Comparison of ENCODE assay signal across 16 cellular contexts in the genomic region with DNA sequence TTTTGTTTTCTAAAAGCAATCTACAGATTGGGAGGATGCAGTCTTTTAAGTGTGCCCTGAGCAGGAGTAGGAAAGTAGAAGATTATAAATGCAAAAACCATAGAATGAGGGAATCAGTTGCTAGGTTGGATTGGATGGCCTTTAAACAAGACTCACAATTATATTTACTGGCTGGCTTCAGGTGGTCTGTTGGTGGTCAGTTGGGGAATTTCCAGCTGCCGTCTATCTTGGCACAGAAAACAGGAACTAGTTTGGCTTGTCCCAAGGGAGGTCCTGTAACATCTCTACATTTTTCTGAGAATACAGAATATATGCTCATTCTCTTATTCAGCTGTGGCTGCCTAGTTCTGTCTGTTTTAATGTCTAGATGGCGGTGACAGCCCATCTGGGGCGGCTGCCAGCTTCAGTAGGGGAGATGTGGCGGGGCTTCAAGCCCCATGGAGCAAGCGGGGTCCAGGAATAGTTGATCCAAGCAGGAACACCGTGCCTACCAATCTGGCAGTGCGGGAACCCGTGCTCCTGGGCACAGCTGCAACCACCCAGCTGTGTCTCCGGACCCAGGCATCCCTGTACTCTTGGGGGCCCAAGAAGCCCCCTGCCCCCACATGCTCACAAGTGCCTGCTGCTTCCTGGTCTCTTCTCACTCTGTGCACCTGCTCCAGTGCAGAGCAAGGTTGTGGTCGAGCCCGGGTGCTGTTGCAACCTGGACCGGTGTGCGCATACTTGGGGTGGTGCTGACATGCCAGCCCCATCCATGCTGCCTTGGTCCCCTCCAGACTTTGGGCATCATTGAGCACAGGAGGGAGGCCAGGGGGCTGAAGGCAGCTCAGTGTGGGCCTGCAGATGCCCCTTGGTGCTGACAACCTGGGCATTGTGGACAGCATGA.
DNase-seq lines count a peak whose midpoint lies in the region; ATAC-seq and TF ChIP-seq lines count a peak whose summit lies in the region.
"Had no signal": no experiment of that assay in that cellular context is flagged by ENCODE, and none has a peak within 500 bp of the region (broad histone marks: within the 10 kb centered on the region; RNA-seq: fewer than 3 reads in every experiment).

No MANE protein-coding gene starts in this region.

- no peaks in the 10 kb centered on the region for H3K36me3 Mint-ChIP-seq in activated T-helper 2 cell treated with anti-CD3 and anti-CD28 coated beads, Interferon-gamma antibody, Interleukin-2, Interleukin-4, amounts not matched to agents 10 μg/mL and 5 μg/mL and 100 μg/mL, durations not matched to agents 14 hours and 24 hours and 36 hours (ENCODE audit: low read depth)

- no peaks in the 10 kb centered on the region for H3K4me1 Mint-ChIP-seq in activated T-helper 2 cell treated with anti-CD3 and anti-CD28 coated beads, Interferon-gamma antibody, Interleukin-2, Interleukin-4, amounts not matched to agents 10 μg/mL and 5 μg/mL and 100 μg/mL, durations not matched to agents 14 hours and 24 hours and 36 hours (ENCODE audit: low read depth)
- H3K4me1 Mint-ChIP-seq: immature natural killer cell had no signal

- H3K4me3 Mint-ChIP-seq in activated T-helper 2 cell treated with anti-CD3 and anti-CD28 coated beads, Interferon-gamma antibody, Interleukin-2, Interleukin-4, amounts not matched to agents 10 μg/mL and 5 μg/mL and 100 μg/mL, durations not matched to agents 14 hours and 24 hours and 36 hours (ENCODE audit: low read depth): no peak overlapping the region
- H3K4me3 Mint-ChIP-seq: immature natural killer cell; stimulated activated naive CD8-positive, alpha-beta T cell treated with anti-CD3 and anti-CD28 coated beads, Interleukin-15, Interleukin-2, amounts not matched to agents 100 ng/mL and 50 ng/mL, for 24 hours had no signal

- no peaks in the 10 kb centered on the region for H3K4me1 ChIP-seq in spleen
- H3K4me1 ChIP-seq: gastrocnemius medialis, SJCRH30 had no signal

- ATAC-seq in GM18858 (IDR thresholded peaks at IDR 0.05; ENCODE audit: unreplicated experiment): peak; percentile 45
- ATAC-seq in GM21786 (IDR thresholded peaks at IDR 0.05; ENCODE audit: unreplicated experiment): peak; percentile 53
- ATAC-seq in HG03565 (IDR thresholded peaks at IDR 0.05; ENCODE audit: unreplicated experiment): peak; percentile 66
- no peak for ATAC-seq in activated CD4-positive, CD25-positive, alpha-beta regulatory T cell treated with anti-CD3 and anti-CD28 coated beads, Interleukin-2, amount 50 U/mL, for 24 hours
- ATAC-seq: gastrocnemius medialis had no signal

- no peak overlapping the region for H3K4me3 ChIP-seq in spleen
- H3K4me3 ChIP-seq: gastrocnemius medialis, SJCRH30 had no signal

- H3K27ac Mint-ChIP-seq in activated T-helper 2 cell treated with anti-CD3 and anti-CD28 coated beads, Interferon-gamma antibody, Interleukin-2, Interleukin-4, amounts not matched to agents 10 μg/mL and 5 μg/mL and 100 μg/mL, durations not matched to agents 14 hours and 24 hours and 36 hours: no peak overlapping the region
- H3K27ac Mint-ChIP-seq: immature natural killer cell; stimulated activated naive CD8-positive, alpha-beta T cell treated with anti-CD3 and anti-CD28 coated beads, Interleukin-15, Interleukin-2, amounts not matched to agents 100 ng/mL and 50 ng/mL, for 24 hours had no signal

- H3K9me3 ChIP-seq in spleen: peaks cover 0 to 43% (median 13%) of the 10 kb centered on the region in 8 donors
- H3K9me3 ChIP-seq: gastrocnemius medialis, SJCRH30 had no signal

- DNase-seq in spleen (peak; percentile 71), T-helper 1 cell (no peak), occipital lobe (lab: John Stamatoyannopoulos, UW) (no peak)
- no peak for DNase-seq in activated T-helper 2 cell treated with anti-CD3 and anti-CD28 coated beads, Interferon-gamma antibody, Interleukin-2, Interleukin-4, amounts not matched to agents 10 μg/mL and 5 μg/mL and 100 μg/mL, durations not matched to agents 14 hours and 24 hours and 36 hours (ENCODE audit: low spot score)
- DNase-seq: amygdala, DMS 273 treated with DMSO at 0.1 percent for 48 hours, gastrocnemius medialis, immature natural killer cell, NCI-H1048, NCI-H345 had no signal

- no peak for TF ChIP-seq POLR2A in spleen (IDR thresholded peaks at IDR 0.05)

- H3K27me3 ChIP-seq in spleen (replicated peaks in 1 of 7): no peaks in the 10 kb centered on the region
- H3K27me3 ChIP-seq: gastrocnemius medialis, SJCRH30 had no signal

- intact Hi-C loops in spleen (cut with DNase I; ENCODE audit: low total_unique reads): no loop called here
- intact Hi-C loops in activated T-helper 2 cell treated with anti-CD3 and anti-CD28 coated beads, Interferon-gamma antibody, Interleukin-2, Interleukin-4, amounts not matched to agents 10 μg/mL and 5 μg/mL and 100 μg/mL, durations not matched to agents 14 hours and 24 hours and 36 hours (cut with micrococcal nuclease): no loop called here

- H3K27ac ChIP-seq in spleen: no peak overlapping the region
- H3K27ac ChIP-seq: gastrocnemius medialis, SJCRH30 had no signal

- no peaks in the 10 kb centered on the region for H3K36me3 ChIP-seq in spleen
- H3K36me3 ChIP-seq: gastrocnemius medialis, SJCRH30 had no signal

- peaks cover 27% of the 10 kb centered on the region for H3K9me3 Mint-ChIP-seq in activated T-helper 2 cell treated with anti-CD3 and anti-CD28 coated beads, Interferon-gamma antibody, Interleukin-2, Interleukin-4, amounts not matched to agents 10 μg/mL and 5 μg/mL and 100 μg/mL, durations not matched to agents 14 hours and 24 hours and 36 hours

- no peaks in the 10 kb centered on the region for H3K27me3 Mint-ChIP-seq in activated T-helper 2 cell treated with anti-CD3 and anti-CD28 coated beads, Interferon-gamma antibody, Interleukin-2, Interleukin-4, amounts not matched to agents 10 μg/mL and 5 μg/mL and 100 μg/mL, durations not matched to agents 14 hours and 24 hours and 36 hours (ENCODE audit: low read depth)
- H3K27me3 Mint-ChIP-seq: stimulated activated naive CD8-positive, alpha-beta T cell treated with anti-CD3 and anti-CD28 coated beads, Interleukin-15, Interleukin-2, amounts not matched to agents 100 ng/mL and 50 ng/mL, for 24 hours had no signal

- no peak for TF ChIP-seq CTCF in spleen (IDR thresholded peaks at IDR 0.05 in 8 of 11, conservative IDR thresholded peaks at IDR 0.05 in 3 of 11)

- WGBS in spleen, 5 donors: 69 to 76% (median 71%) methylated on average over 9 to 13 of the region's 13 CpGs

Comparison
In these comparisons a context has a peak if more than half of its experiments do, and no peak if none do; other contexts are left out.
1. ATAC-seq: peak in GM18858 (single experiment), GM21786 (single experiment) and HG03565 (single experiment); none in activated CD4-positive, CD25-positive, alpha-beta regulatory T cell treated with anti-CD3 and anti-CD28 coated beads, Interleukin-2, amount 50 U/mL, for 24 hours (0 of 2).